In the genomic region with DNA sequence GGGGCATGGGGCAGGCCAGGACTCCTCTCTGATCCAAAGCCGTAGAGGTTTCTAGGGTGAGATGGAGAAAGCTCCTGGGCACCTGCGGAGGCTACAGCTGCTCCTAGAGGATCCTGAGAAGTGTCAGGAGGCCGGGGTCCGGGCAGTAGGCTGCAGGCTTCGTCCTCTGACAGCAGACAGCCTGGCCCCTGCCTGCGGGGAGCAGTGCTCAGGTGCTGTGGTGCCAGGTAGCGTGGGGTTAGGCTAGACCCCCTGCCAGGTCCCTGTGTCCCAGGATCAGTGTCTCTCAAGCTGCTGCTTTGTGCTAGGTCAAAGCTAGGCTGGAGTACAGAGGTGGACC, we compare ENCODE assay signal across 10 cellular contexts. TPM values are rescaled to one million over a fixed set of nuclear protein-coding genes. Genes with fewer than 3 reads are reported as not detected.
DNase-seq lines count a peak whose midpoint lies in the region; ATAC-seq and TF ChIP-seq lines count a peak whose summit lies in the region.
"Had no signal": no experiment of that assay in that cellular context is flagged by ENCODE, and none has a peak within 500 bp of the region (broad histone marks: within the 10 kb centered on the region; RNA-seq: fewer than 3 reads in every experiment).

No MANE protein-coding gene starts in this region.

- TF ChIP-seq CTCF in WI38 (IDR thresholded peaks at IDR 0.05; ENCODE audit: low read depth, low read length) (no peak), fibroblast of the aortic adventitia (IDR thresholded peaks at IDR 0.05; ENCODE audit: insufficient read depth, low read length) (no peak), spleen (IDR thresholded peaks at IDR 0.05 in 8 of 11, conservative IDR thresholded peaks at IDR 0.05 in 3 of 11) (no peak), natural killer cell (IDR thresholded peaks at IDR 0.05) (no peak)

- H3K36me3 Mint-ChIP-seq in activated CD4-positive, alpha-beta T cell treated with anti-CD3 and anti-CD28 coated beads, Interleukin-2, amount 10 ng/mL, durations not matched to agents 24 days and 14 days (ENCODE audit: low read depth): peaks cover 17% of the 10 kb centered on the region
- H3K36me3 Mint-ChIP-seq in natural killer cell: no peaks in the 10 kb centered on the region

- no peaks in the 10 kb centered on the region for H3K9me3 ChIP-seq in spleen
- H3K9me3 ChIP-seq: ovary had no signal

- no peak for ATAC-seq in natural killer cell

- intact Hi-C loops in activated CD4-positive, alpha-beta T cell treated with anti-CD3 and anti-CD28 coated beads, Interleukin-2, amount 10 ng/mL, durations not matched to agents 24 days and 14 days (cut with micrococcal nuclease): loop anchor here (5.0 kb wide), 2 partner anchors 67 to 168 kb away; a partner anchor contains a TSS
- intact Hi-C loops in spleen (cut with DNase I; ENCODE audit: low total_unique reads) (no loop called here), natural killer cell (cut with micrococcal nuclease) (loop anchor here (5.0 to 10.0 kb wide), 2 partner anchors 150 to 378 kb away; no protein-coding TSS in a partner anchor), posterior cingulate gyrus (cut with DNase I) (loop anchor here (5.0 kb wide), 3 partner anchors 53 to 188 kb away; a partner anchor contains a TSS)

- no peak overlapping the region for H3K27ac Mint-ChIP-seq in activated CD4-positive, alpha-beta T cell treated with anti-CD3 and anti-CD28 coated beads, Interleukin-2, amount 10 ng/mL, durations not matched to agents 24 days and 14 days
- no peak overlapping the region for H3K27ac Mint-ChIP-seq in natural killer cell
- H3K27ac Mint-ChIP-seq: T-helper 1 cell treated with Interleukin-12 subunit alpha and Interleukin-12 subunit beta and Interleukin-4 antibody, amounts not matched to agents 30 μg/mL and 1 μg/mL, for 36 hours had no signal

- WGBS in spleen, 5 donors: 85 to 96% (median 90%) methylated on average over 4 to 7 of the region's 7 CpGs

- peak overlapping the region; percentile 87 for H3K4me3 ChIP-seq in WI38 (ENCODE audit: low read depth, low read length)
- peak overlapping the region; percentile 84 for H3K4me3 ChIP-seq in fibroblast of the aortic adventitia (ENCODE audit: low read depth, low read length)
- peak overlapping the region in 6 of 8 donors; percentile 96 to 100 (median 98) for H3K4me3 ChIP-seq in spleen

- no peaks in the 10 kb centered on the region for H3K27me3 ChIP-seq in spleen (replicated peaks in 1 of 7)
- H3K27me3 ChIP-seq: ovary had no signal

- H3K4me3 Mint-ChIP-seq in activated CD4-positive, alpha-beta T cell treated with anti-CD3 and anti-CD28 coated beads, Interleukin-2, amount 10 ng/mL, durations not matched to agents 24 days and 14 days: peak overlapping the region; percentile 93
- H3K4me3 Mint-ChIP-seq in natural killer cell: no peak overlapping the region

- H3K4me1 ChIP-seq in spleen: peaks cover 23 to 91% (median 41%) of the 10 kb centered on the region in 6 donors

- DNase-seq in activated CD4-positive, alpha-beta T cell treated with anti-CD3 and anti-CD28 coated beads, Interleukin-2, amount 10 ng/mL, durations not matched to agents 24 days and 14 days: no peak
- no peak for DNase-seq in activated CD4-positive, alpha-beta T cell treated with anti-CD3 and anti-CD28 coated beads for 4 hours
- DNase-seq in fibroblast of the aortic adventitia (ENCODE audit: low read depth) (no peak), spleen (no peak), DMS79 (lab: John Stamatoyannopoulos, UW) (no peak), natural killer cell (no peak), posterior cingulate gyrus (no peak)
- DNase-seq: ovary had no signal

- H3K27ac ChIP-seq in spleen: peak overlapping the region in 6 of 8 donors; percentile 92 to 97 (median 96)

- peaks cover 0 to 53% (median 32%) of the 10 kb centered on the region in 6 donors for H3K36me3 ChIP-seq in spleen
- H3K36me3 ChIP-seq: ovary had no signal

- H3K27me3 Mint-ChIP-seq in activated CD4-positive, alpha-beta T cell treated with anti-CD3 and anti-CD28 coated beads, Interleukin-2, amount 10 ng/mL, durations not matched to agents 24 days and 14 days: no peaks in the 10 kb centered on the region
- no peaks in the 10 kb centered on the region for H3K27me3 Mint-ChIP-seq in natural killer cell (ENCODE audit: low read depth in 2 of 2)

- peaks cover 10% of the 10 kb centered on the region for H3K4me1 Mint-ChIP-seq in activated CD4-positive, alpha-beta T cell treated with anti-CD3 and anti-CD28 coated beads, Interleukin-2, amount 10 ng/mL, durations not matched to agents 24 days and 14 days
- H3K4me1 Mint-ChIP-seq in natural killer cell: peaks cover 14 to 21% of the 10 kb centered on the region in 2 donors

- H3K9me3 Mint-ChIP-seq in activated CD4-positive, alpha-beta T cell treated with anti-CD3 and anti-CD28 coated beads, Interleukin-2, amount 10 ng/mL, durations not matched to agents 24 days and 14 days: no peaks in the 10 kb centered on the region
- H3K9me3 Mint-ChIP-seq in natural killer cell: no peaks in the 10 kb centered on the region
- H3K9me3 Mint-ChIP-seq: T-helper 1 cell treated with Interleukin-12 subunit alpha and Interleukin-12 subunit beta and Interleukin-4 antibody, amounts not matched to agents 30 μg/mL and 1 μg/mL, for 36 hours had no signal

- TF ChIP-seq POLR2A in spleen (IDR thresholded peaks at IDR 0.05): no peak

RNA-seq across cellular contexts. Expression of a gene that starts 1.5 kb away (rescaled TPM):
- 201 and 207 TPM in 2 replicates for total RNA-seq in activated CD4-positive, alpha-beta T cell treated with anti-CD3 and anti-CD28 coated beads, Interleukin-2, amount 10 ng/mL, durations not matched to agents 24 days and 14 days
- total RNA-seq in fibroblast of the aortic adventitia (ENCODE audit: low replicate concordance) (50.9 and 59.8 TPM in 2 replicates), spleen (10 to 100 TPM; 49.9 to 66.8 (median 62.3) TPM), natural killer cell (10 to 100 TPM; 26.5 to 42.0 (median 41.4) TPM)
- polyA plus RNA-seq in spleen: 100 to 1,000 TPM; 133 to 157 (median 134) TPM

RNA-seq across cellular contexts. Expression of a gene that starts 1.8 kb away (rescaled TPM):
- total RNA-seq in activated CD4-positive, alpha-beta T cell treated with anti-CD3 and anti-CD28 coated beads, Interleukin-2, amount 10 ng/mL, durations not matched to agents 24 days and 14 days: 28.2 and 30.0 TPM in 2 replicates
- total RNA-seq in fibroblast of the aortic adventitia (ENCODE audit: low replicate concordance) (8.4 and 13.5 TPM in 2 replicates), spleen (10 to 100 TPM; 17.8 to 41.3 (median 28.8) TPM), natural killer cell (10 to 100 TPM; 30.0 to 33.8 (median 30.1) TPM)
- 10 to 100 TPM in 2 of 3 donors, 1 to 10 TPM in 1; 5.1 to 22.4 (median 13.8) TPM for polyA plus RNA-seq in spleen

RNA-seq across cellular contexts. Expression of a gene that starts 3.1 kb away (rescaled TPM):
- total RNA-seq in activated CD4-positive, alpha-beta T cell treated with anti-CD3 and anti-CD28 coated beads, Interleukin-2, amount 10 ng/mL, durations not matched to agents 24 days and 14 days: 46.3 and 50.0 TPM in 2 replicates
- 27.1 and 30.3 TPM in 2 replicates for total RNA-seq in fibroblast of the aortic adventitia (ENCODE audit: low replicate concordance)
- total RNA-seq in spleen: 10 to 100 TPM; 51.0 to 82.9 (median 68.4) TPM
- 100 to 1,000 TPM; 152 to 283 (median 256) TPM for polyA plus RNA-seq in spleen
- 10 to 100 TPM; 40.6 to 50.3 (median 46.2) TPM for total RNA-seq in natural killer cell

RNA-seq across cellular contexts. Expression of a gene that starts 7.9 kb away (rescaled TPM):
- total RNA-seq in activated CD4-positive, alpha-beta T cell treated with anti-CD3 and anti-CD28 coated beads, Interleukin-2, amount 10 ng/mL, durations not matched to agents 24 days and 14 days: 24.6 and 24.9 TPM in 2 replicates
- total RNA-seq in fibroblast of the aortic adventitia (ENCODE audit: low replicate concordance) (21.6 and 34.8 TPM in 2 replicates), spleen (100 to 1,000 TPM in 2 of 7 donors, 10 to 100 TPM in 5; 41.4 to 114 (median 65.3) TPM), natural killer cell (100 to 1,000 TPM; 100 to 122 (median 110) TPM)
- 100 to 1,000 TPM; 111 to 266 (median 204) TPM for polyA plus RNA-seq in spleen

RNA-seq across cellular contexts. Expression of a gene that starts 8.3 kb away (rescaled TPM):
- 77.4 and 81.1 TPM in 2 replicates for total RNA-seq in activated CD4-positive, alpha-beta T cell treated with anti-CD3 and anti-CD28 coated beads, Interleukin-2, amount 10 ng/mL, durations not matched to agents 24 days and 14 days
- 21.8 and 44.6 TPM in 2 replicates for total RNA-seq in fibroblast of the aortic adventitia (ENCODE audit: low replicate concordance)
- 100 to 1,000 TPM in 1 of 7 donors, 10 to 100 TPM in 6; 37.5 to 103 (median 44.6) TPM for total RNA-seq in spleen
- polyA plus RNA-seq in spleen: 10 to 100 TPM; 61.9 to 84.3 (median 79.3) TPM
- 10 to 100 TPM; 39.5 to 51.9 (median 49.4) TPM for total RNA-seq in natural killer cell
